In the genomic region with DNA sequence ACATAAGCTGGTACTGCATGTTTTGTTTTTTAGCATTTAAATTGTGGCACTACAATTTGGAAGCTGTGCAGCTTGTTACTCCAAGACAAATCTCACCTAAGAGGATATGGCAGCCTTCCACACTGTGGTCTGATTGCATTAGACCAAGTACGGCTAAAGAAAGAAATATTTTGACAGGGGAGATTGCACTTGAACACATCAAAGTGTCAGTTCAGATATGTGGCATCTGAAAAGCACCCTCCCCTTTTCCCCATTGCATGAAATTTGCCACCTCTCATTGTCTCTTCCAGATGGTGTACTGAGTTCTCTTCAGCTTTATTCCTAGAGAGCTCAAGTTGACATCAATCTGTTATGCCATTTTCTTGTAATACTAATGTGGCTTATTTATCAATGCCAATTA, we compare ENCODE assay signal across 26 cellular contexts.
DNase-seq lines count a peak whose midpoint lies in the region; ATAC-seq, FAIRE-seq and TF ChIP-seq lines count a peak whose summit lies in the region.
"Had no signal": no experiment of that assay in that cellular context is flagged by ENCODE, and none has a peak within 500 bp of the region (broad histone marks: within the 10 kb centered on the region; RNA-seq: fewer than 3 reads in every experiment).

No MANE protein-coding gene starts in this region.

- no peak overlapping the region for H3K4me3 ChIP-seq in left ventricle myocardium inferior
- H3K4me3 ChIP-seq in keratinocyte (ENCODE audit: control insufficient read depth in 2 of 3, extremely low read depth in 1 of 3, insufficient read depth in 2 of 3, low read depth in 1 of 3, low read length in 3 of 3): no peak overlapping the region
- no peak overlapping the region for H3K4me3 ChIP-seq in brain microvascular endothelial cell (ENCODE audit: low read depth, low read length)
- H3K4me3 ChIP-seq: A549, GM12878, GM23248, K562, PC-9 had no signal

- dilution Hi-C loops in keratinocyte (cut with MboI; ENCODE audit: extremely low pct_ligation_motif_present, low sequenced_read_pairs): no loop called here

- no peak overlapping the region for H3K9ac ChIP-seq in keratinocyte (ENCODE audit: control insufficient read depth, extremely low read depth, insufficient read depth, low read length)
- H3K9ac ChIP-seq: GM23248, SK-N-SH had no signal

- H4K20me1 ChIP-seq in keratinocyte (ENCODE audit: control insufficient read depth, extremely low read depth, insufficient read depth, low read length): no peaks in the 10 kb centered on the region

- H3K9me3 ChIP-seq in left ventricle myocardium inferior (replicated peaks) (no peaks in the 10 kb centered on the region), keratinocyte (ENCODE audit: control insufficient read depth, low read depth, low read length) (no peaks in the 10 kb centered on the region)
- H3K9me3 ChIP-seq: A549, BE2C, SK-N-SH had no signal

- FAIRE-seq in keratinocyte (lab: Jason Lieb, UNC): no peak
- FAIRE-seq: A549, GM12878, HepG2, K562 had no signal

- H3K36me3 ChIP-seq in left ventricle myocardium inferior (no peaks in the 10 kb centered on the region), keratinocyte (ENCODE audit: control insufficient read depth in 2 of 2, extremely low read depth in 1 of 2, insufficient read depth in 2 of 2, low read length in 2 of 2) (no peaks in the 10 kb centered on the region), brain microvascular endothelial cell (replicated peaks) (no peaks in the 10 kb centered on the region)
- H3K36me3 ChIP-seq: BE2C had no signal

- H2AFZ ChIP-seq in keratinocyte (ENCODE audit: control insufficient read depth, low read length): peak overlapping the region; percentile 6
- H2AFZ ChIP-seq: GM23248, PC-9 had no signal

- H3K4me1 ChIP-seq in left ventricle myocardium inferior (peaks cover 7% of the 10 kb centered on the region), keratinocyte (ENCODE audit: control insufficient read depth, extremely low read depth, insufficient read depth, low read length) (no peaks in the 10 kb centered on the region)
- H3K4me1 ChIP-seq: A549 had no signal

- H3K27me3 ChIP-seq in left ventricle myocardium inferior (ENCODE audit: low read depth): no peaks in the 10 kb centered on the region
- H3K27me3 ChIP-seq in keratinocyte (ENCODE audit: control insufficient read depth, extremely low read depth, insufficient read depth, low read length): no peaks in the 10 kb centered on the region
- H3K27me3 ChIP-seq in brain microvascular endothelial cell (replicated peaks): no peaks in the 10 kb centered on the region
- H3K27me3 ChIP-seq: BE2C had no signal

- H3K9me1 ChIP-seq in keratinocyte (ENCODE audit: control insufficient read depth, extremely low read depth, insufficient read depth, low read length): no peaks in the 10 kb centered on the region

- ATAC-seq in Right ventricle myocardium inferior: peak; percentile 28
- ATAC-seq: A549, GM12878, HepG2, K562 had no signal

- H3K4me2 ChIP-seq in keratinocyte (ENCODE audit: control insufficient read depth, extremely low read depth, insufficient read depth, low read depth, low read length): no peak overlapping the region
- H3K4me2 ChIP-seq: A549, PC-9, SK-N-SH had no signal

- no peak overlapping the region for H3K27ac ChIP-seq in left ventricle myocardium inferior (replicated peaks)
- H3K27ac ChIP-seq in keratinocyte (ENCODE audit: control insufficient read depth, insufficient read depth, low read length): no peak overlapping the region
- H3K27ac ChIP-seq in brain microvascular endothelial cell: no peak overlapping the region
- H3K27ac ChIP-seq: A549, GM23248, HL-60, PC-9 had no signal

- intact Hi-C loops in Right ventricle myocardium inferior (cut with DNase I) (no loop called here), left ventricle myocardium inferior (cut with micrococcal nuclease) (no loop called here)

- in situ Hi-C loops in brain microvascular endothelial cell (cut with HindIII; ENCODE audit: low pct_ligation_motif_present, low sequenced_read_pairs): no loop called here

- TF ChIP-seq CTCF in left ventricle myocardium inferior (IDR thresholded peaks at IDR 0.05; ENCODE audit: borderline replicate concordance): no peak
- TF ChIP-seq CTCF in keratinocyte (optimal IDR thresholded peaks at IDR 0.05 in 1 of 3, IDR thresholded peaks at IDR 0.05 in 1 of 3, conservative IDR thresholded peaks at IDR 0.05 in 1 of 3; ENCODE audit: extremely low read depth in 1 of 3, insufficient read depth in 2 of 3, low read length in 3 of 3): no peak
- no peak for TF ChIP-seq CTCF in brain microvascular endothelial cell (IDR thresholded peaks at IDR 0.05; ENCODE audit: low read depth, low read length, missing control alignments)

- no peak for DNase-seq in Right ventricle myocardium inferior (ENCODE audit: missing footprints)
- DNase-seq in left ventricle myocardium inferior: no peak
- DNase-seq in NCI-H1694 treated with DMSO at 0.1 percent for 48 hours (lab: John Stamatoyannopoulos, UW): peak; percentile 26
- DNase-seq in NCI-H69 (lab: John Stamatoyannopoulos, UW): peak; percentile 68
- no peak for DNase-seq in keratinocyte (ENCODE audit: low read depth, low spot score)
- no peak for DNase-seq in Kasumi-1 (lab: John Stamatoyannopoulos, UW)
- no peak for DNase-seq in NCI-H510A treated with DMSO at 0.1 percent for 48 hours (lab: John Stamatoyannopoulos, UW)
- no peak for DNase-seq in brain microvascular endothelial cell
- DNase-seq: BE2C, DMS79 treated with DMSO at 0.1 percent for 48 hours, GM23248, H9, MM.1S, NCI-H1048, NCI-H1417 treated with DMSO at 0.1 percent for 48 hours, NCI-H1930, NCI-H526 treated with DMSO at 0.1 percent for 48 hours, PC-9, RPMI8226, SIG-M5, SK-N-SH had no signal

- H3K79me2 ChIP-seq in keratinocyte (ENCODE audit: control insufficient read depth, insufficient read depth, low read length): no peaks in the 10 kb centered on the region

Comparison
In these comparisons a context has a peak if more than half of its experiments do, and no peak if none do; other contexts are left out.
1. DNase-seq: peak in NCI-H1694 treated with DMSO at 0.1 percent for 48 hours (single experiment) and NCI-H69 (single experiment); none in Right ventricle myocardium inferior (single experiment), left ventricle myocardium inferior (single experiment), keratinocyte (single experiment), Kasumi-1 (0 of 2), NCI-H510A treated with DMSO at 0.1 percent for 48 hours (single experiment) and brain microvascular endothelial cell (single experiment).